Comparison of ENCODE assay signal across 8 cellular contexts in genomic region chr14:75427482-75428229, GRCh38. TPM values are rescaled to one million over a fixed set of nuclear protein-coding genes. Genes with fewer than 3 reads are reported as not detected.
DNase-seq lines count a peak whose midpoint lies in the region; ATAC-seq, FAIRE-seq and TF ChIP-seq lines count a peak whose summit lies in the region.

JDP2 (plus strand) TSS chr14:75428022; CDS start chr14:75437921, 9,899 bp downstream.

- no peak within 1 kb of the TSS for H3K27ac Mint-ChIP-seq in natural killer cell treated with Interleukin-12 subunit alpha and Interleukin-12 subunit beta and Interleukin-15 and Interleukin-18, amount 100 ng/mL, for 72 hours

- H3K27me3 Mint-ChIP-seq in natural killer cell treated with Interleukin-12 subunit alpha and Interleukin-12 subunit beta and Interleukin-15 and Interleukin-18, amount 100 ng/mL, for 72 hours: peaks cover 24 to 31% of the 10 kb centered on the region in 2 donors

- H3K9me3 Mint-ChIP-seq in natural killer cell treated with Interleukin-12 subunit alpha and Interleukin-12 subunit beta and Interleukin-15 and Interleukin-18, amount 100 ng/mL, for 72 hours: no peaks in the 10 kb centered on the region

- no peak for DNase-seq in A172 (ENCODE audit: low spot score)
- peak; percentile 4 for DNase-seq in RCC 7860 (ENCODE audit: low spot score)
- peak; percentile 19 for DNase-seq in activated gamma-delta T cell treated with anti-CD3 and anti-CD28 coated beads, Interleukin-2, amount 50 U/mL, for 16 hours (ENCODE audit: low read depth)
- peak; percentile 86 for DNase-seq in fibroblast of villous mesenchyme (ENCODE audit: low read depth)
- no peak for DNase-seq in natural killer cell treated with Interleukin-12 subunit alpha and Interleukin-12 subunit beta and Interleukin-15 and Interleukin-18, amount 100 ng/mL, for 72 hours (ENCODE audit: low spot score)

- ATAC-seq in GM18498 (IDR thresholded peaks at IDR 0.05; ENCODE audit: unreplicated experiment) (peak; percentile 46), HG03354 (IDR thresholded peaks at IDR 0.05; ENCODE audit: poor library complexity, severe bottlenecking, unreplicated experiment) (peak; percentile 55)
- ATAC-seq in natural killer cell treated with Interleukin-12 subunit alpha and Interleukin-12 subunit beta and Interleukin-15 and Interleukin-18, amount 100 ng/mL, for 72 hours: peak; percentile 58 to 70

- peaks cover 0 to 13% of the 10 kb centered on the region in 2 donors for H3K4me1 Mint-ChIP-seq in natural killer cell treated with Interleukin-12 subunit alpha and Interleukin-12 subunit beta and Interleukin-15 and Interleukin-18, amount 100 ng/mL, for 72 hours (ENCODE audit: low read depth in 2 of 2)

- peak within 1 kb of the TSS; percentile 88 for H3K4me3 ChIP-seq in fibroblast of villous mesenchyme (ENCODE audit: low read depth, low read length)

- peak within 1 kb of the TSS; percentile 50 for H3K4me3 Mint-ChIP-seq in natural killer cell treated with Interleukin-12 subunit alpha and Interleukin-12 subunit beta and Interleukin-15 and Interleukin-18, amount 100 ng/mL, for 72 hours

- no peak for FAIRE-seq in RCC 7860 (lab: Jason Lieb, UNC)

- peak within 1 kb of the TSS; percentile 93 for H3K27ac ChIP-seq in temporal lobe (ENCODE audit: low read depth, low read length)

- peaks cover 4% of the 10 kb centered on the region for H3K36me3 Mint-ChIP-seq in natural killer cell treated with Interleukin-12 subunit alpha and Interleukin-12 subunit beta and Interleukin-15 and Interleukin-18, amount 100 ng/mL, for 72 hours

- peak; percentile 10 for TF ChIP-seq CTCF in fibroblast of villous mesenchyme (IDR thresholded peaks at IDR 0.05; ENCODE audit: insufficient read depth, low read depth, low read length)

RNA-seq across cellular contexts. Expression of gene JDP2, which starts in this region (rescaled TPM):
- total RNA-seq in A172 (2014; rRNA removed; shearing (Covaris generic)): 8.2 and 19.3 TPM in 2 replicates
- total RNA-seq in fibroblast of villous mesenchyme (36.4 and 51.4 TPM in 2 replicates), temporal lobe (3.2 TPM)
- total RNA-seq in natural killer cell treated with Interleukin-12 subunit alpha and Interleukin-12 subunit beta and Interleukin-15 and Interleukin-18, amount 100 ng/mL, for 72 hours: under 1 TPM; 0.61 to 0.83 TPM

Comparison
In these comparisons a context has a peak if more than half of its experiments do, and no peak if none do; other contexts are left out.
1. Peak in ATAC-seq in natural killer cell treated with Interleukin-12 subunit alpha and Interleukin-12 subunit beta and Interleukin-15 and Interleukin-18, amount 100 ng/mL, for 72 hours; RNA of the gene not detected or under 1 TPM.
2. DNase-seq: peak in RCC 7860 (single experiment), activated gamma-delta T cell treated with anti-CD3 and anti-CD28 coated beads, Interleukin-2, amount 50 U/mL, for 16 hours (single experiment) and fibroblast of villous mesenchyme (single experiment); none in A172 (single experiment) and natural killer cell treated with Interleukin-12 subunit alpha and Interleukin-12 subunit beta and Interleukin-15 and Interleukin-18, amount 100 ng/mL, for 72 hours (single experiment).
3. Peak in every context shown above with its lines, with median percentiles within 50 percentile points of each other: ATAC-seq.